In the genomic region with DNA sequence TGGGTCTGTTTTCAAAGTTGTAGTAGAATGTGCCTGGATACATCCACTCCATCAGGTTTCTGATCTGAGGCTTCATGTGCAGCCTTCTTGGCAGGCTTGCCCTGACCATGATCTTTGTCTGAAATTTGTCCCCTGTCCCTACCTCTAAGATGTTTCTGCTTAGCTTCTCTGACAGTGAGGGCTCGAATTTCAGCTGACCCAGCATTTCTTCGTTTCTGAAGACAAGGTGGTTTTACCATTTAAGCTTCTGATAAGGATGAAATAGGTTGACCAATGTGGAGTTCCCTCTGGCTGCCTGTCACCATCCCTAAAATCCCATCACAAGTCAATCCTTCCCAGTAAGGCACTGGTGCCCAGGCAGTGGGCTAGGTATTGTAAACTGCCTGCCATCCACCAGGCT, we compare ENCODE assay signal across 1 cellular context.
TF ChIP-seq lines count a peak whose summit lies in the region.

No MANE protein-coding gene starts in this region.

TF ChIP-seq in GM23338, 12 proteins besides CTCF, POLR2A, EP300 and RAD21 (continued from another document):
- TF ChIP-seq, protein P1, sequence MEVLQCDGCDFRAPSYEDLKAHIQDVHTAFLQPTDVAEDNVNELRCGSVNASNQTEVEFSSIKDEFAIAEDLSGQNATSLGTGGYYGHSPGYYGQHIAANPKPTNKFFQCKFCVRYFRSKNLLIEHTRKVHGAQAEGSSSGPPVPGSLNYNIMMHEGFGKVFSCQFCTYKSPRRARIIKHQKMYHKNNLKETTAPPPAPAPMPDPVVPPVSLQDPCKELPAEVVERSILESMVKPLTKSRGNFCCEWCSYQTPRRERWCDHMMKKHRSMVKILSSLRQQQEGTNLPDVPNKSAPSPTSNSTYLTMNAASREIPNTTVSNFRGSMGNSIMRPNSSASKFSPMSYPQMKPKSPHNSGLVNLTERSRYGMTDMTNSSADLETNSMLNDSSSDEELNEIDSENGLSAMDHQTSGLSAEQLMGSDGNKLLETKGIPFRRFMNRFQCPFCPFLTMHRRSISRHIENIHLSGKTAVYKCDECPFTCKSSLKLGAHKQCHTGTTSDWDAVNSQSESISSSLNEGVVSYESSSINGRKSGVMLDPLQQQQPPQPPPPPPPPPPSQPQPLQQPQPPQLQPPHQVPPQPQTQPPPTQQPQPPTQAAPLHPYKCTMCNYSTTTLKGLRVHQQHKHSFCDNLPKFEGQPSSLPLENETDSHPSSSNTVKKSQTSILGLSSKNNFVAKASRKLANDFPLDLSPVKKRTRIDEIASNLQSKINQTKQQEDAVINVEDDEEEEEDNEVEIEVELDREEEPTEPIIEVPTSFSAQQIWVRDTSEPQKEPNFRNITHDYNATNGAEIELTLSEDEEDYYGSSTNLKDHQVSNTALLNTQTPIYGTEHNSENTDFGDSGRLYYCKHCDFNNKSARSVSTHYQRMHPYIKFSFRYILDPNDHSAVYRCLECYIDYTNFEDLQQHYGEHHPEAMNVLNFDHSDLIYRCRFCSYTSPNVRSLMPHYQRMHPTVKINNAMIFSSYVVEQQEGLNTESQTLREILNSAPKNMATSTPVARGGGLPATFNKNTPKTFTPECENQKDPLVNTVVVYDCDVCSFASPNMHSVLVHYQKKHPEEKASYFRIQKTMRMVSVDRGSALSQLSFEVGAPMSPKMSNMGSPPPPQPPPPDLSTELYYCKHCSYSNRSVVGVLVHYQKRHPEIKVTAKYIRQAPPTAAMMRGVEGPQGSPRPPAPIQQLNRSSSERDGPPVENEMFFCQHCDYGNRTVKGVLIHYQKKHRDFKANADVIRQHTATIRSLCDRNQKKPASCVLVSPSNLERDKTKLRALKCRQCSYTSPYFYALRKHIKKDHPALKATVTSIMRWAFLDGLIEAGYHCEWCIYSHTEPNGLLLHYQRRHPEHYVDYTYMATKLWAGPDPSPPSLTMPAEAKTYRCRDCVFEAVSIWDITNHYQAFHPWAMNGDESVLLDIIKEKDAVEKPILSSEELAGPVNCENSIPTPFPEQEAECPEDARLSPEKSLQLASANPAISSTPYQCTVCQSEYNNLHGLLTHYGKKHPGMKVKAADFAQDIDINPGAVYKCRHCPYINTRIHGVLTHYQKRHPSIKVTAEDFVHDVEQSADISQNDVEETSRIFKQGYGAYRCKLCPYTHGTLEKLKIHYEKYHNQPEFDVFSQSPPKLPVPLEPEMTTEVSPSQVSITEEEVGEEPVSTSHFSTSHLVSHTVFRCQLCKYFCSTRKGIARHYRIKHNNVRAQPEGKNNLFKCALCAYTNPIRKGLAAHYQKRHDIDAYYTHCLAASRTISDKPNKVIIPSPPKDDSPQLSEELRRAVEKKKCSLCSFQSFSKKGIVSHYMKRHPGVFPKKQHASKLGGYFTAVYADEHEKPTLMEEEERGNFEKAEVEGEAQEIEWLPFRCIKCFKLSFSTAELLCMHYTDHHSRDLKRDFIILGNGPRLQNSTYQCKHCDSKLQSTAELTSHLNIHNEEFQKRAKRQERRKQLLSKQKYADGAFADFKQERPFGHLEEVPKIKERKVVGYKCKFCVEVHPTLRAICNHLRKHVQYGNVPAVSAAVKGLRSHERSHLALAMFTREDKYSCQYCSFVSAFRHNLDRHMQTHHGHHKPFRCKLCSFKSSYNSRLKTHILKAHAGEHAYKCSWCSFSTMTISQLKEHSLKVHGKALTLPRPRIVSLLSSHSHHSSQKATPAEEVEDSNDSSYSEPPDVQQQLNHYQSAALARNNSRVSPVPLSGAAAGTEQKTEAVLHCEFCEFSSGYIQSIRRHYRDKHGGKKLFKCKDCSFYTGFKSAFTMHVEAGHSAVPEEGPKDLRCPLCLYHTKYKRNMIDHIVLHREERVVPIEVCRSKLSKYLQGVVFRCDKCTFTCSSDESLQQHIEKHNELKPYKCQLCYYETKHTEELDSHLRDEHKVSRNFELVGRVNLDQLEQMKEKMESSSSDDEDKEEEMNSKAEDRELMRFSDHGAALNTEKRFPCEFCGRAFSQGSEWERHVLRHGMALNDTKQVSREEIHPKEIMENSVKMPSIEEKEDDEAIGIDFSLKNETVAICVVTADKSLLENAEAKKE (CRISPR knock-in tag; IDR thresholded peaks at IDR 0.05), result no peak
- TF ChIP-seq, protein P2, sequence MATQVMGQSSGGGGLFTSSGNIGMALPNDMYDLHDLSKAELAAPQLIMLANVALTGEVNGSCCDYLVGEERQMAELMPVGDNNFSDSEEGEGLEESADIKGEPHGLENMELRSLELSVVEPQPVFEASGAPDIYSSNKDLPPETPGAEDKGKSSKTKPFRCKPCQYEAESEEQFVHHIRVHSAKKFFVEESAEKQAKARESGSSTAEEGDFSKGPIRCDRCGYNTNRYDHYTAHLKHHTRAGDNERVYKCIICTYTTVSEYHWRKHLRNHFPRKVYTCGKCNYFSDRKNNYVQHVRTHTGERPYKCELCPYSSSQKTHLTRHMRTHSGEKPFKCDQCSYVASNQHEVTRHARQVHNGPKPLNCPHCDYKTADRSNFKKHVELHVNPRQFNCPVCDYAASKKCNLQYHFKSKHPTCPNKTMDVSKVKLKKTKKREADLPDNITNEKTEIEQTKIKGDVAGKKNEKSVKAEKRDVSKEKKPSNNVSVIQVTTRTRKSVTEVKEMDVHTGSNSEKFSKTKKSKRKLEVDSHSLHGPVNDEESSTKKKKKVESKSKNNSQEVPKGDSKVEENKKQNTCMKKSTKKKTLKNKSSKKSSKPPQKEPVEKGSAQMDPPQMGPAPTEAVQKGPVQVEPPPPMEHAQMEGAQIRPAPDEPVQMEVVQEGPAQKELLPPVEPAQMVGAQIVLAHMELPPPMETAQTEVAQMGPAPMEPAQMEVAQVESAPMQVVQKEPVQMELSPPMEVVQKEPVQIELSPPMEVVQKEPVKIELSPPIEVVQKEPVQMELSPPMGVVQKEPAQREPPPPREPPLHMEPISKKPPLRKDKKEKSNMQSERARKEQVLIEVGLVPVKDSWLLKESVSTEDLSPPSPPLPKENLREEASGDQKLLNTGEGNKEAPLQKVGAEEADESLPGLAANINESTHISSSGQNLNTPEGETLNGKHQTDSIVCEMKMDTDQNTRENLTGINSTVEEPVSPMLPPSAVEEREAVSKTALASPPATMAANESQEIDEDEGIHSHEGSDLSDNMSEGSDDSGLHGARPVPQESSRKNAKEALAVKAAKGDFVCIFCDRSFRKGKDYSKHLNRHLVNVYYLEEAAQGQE (IDR thresholded peaks at IDR 0.05; ENCODE audit: unreplicated experiment), result no peak
- TF ChIP-seq POLR2AphosphoS5 (IDR thresholded peaks at IDR 0.05; ENCODE audit: low read depth) (no peak), JUNB (IDR thresholded peaks at IDR 0.05; ENCODE audit: unreplicated experiment) (no peak), EZH2phosphoT487 (IDR thresholded peaks at IDR 0.05; ENCODE audit: unreplicated experiment) (no peak), CREB1 (CRISPR knock-in tag; IDR thresholded peaks at IDR 0.05; ENCODE audit: low read depth) (no peak), ZNF331 (CRISPR knock-in tag; IDR thresholded peaks at IDR 0.05; ENCODE audit: low read depth) (no peak), EZH2 (IDR thresholded peaks at IDR 0.05; ENCODE audit: low read depth, unreplicated experiment) (no peak)
- TF ChIP-seq, protein P3, sequence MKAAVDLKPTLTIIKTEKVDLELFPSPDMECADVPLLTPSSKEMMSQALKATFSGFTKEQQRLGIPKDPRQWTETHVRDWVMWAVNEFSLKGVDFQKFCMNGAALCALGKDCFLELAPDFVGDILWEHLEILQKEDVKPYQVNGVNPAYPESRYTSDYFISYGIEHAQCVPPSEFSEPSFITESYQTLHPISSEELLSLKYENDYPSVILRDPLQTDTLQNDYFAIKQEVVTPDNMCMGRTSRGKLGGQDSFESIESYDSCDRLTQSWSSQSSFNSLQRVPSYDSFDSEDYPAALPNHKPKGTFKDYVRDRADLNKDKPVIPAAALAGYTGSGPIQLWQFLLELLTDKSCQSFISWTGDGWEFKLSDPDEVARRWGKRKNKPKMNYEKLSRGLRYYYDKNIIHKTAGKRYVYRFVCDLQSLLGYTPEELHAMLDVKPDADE (IDR thresholded peaks at IDR 0.05), result no peak
